ENCODE assay signal across 9 cellular contexts in genomic region chr16:4330277-4330882, GRCh38.
DNase-seq lines count a peak whose midpoint lies in the region; ATAC-seq and TF ChIP-seq lines count a peak whose summit lies in the region.
"Had no signal": no experiment of that assay in that cellular context is flagged by ENCODE, and none has a peak within 500 bp of the region (broad histone marks: within the 10 kb centered on the region; RNA-seq: fewer than 3 reads in every experiment).

No MANE protein-coding gene starts in this region.

- no peaks in the 10 kb centered on the region for H3K9me3 ChIP-seq in WERI-Rb-1 (ENCODE audit: severe bottlenecking)

- in situ Hi-C loops in brain microvascular endothelial cell (cut with HindIII; ENCODE audit: low pct_ligation_motif_present, low sequenced_read_pairs): no loop called here

- DNase-seq in NCI-H1417 (lab: John Stamatoyannopoulos, UW) (peak; percentile 12 to 63 (median 21)), NCI-H1417 treated with DMSO at 0.1 percent for 48 hours (lab: John Stamatoyannopoulos, UW) (no peak), WERI-Rb-1 (peak; percentile 77), brain microvascular endothelial cell (no peak), iPS-NIHi11 (ENCODE audit: low spot score) (peak; percentile 94)
- DNase-seq in stimulated activated CD4-positive, alpha-beta T cell treated with anti-CD3 and anti-CD28 coated beads, Interleukin-12 subunit alpha, Interleukin-12 subunit beta, amount 100 ng/mL, for 4 hours: peak; percentile 73

- H3K4me3 ChIP-seq in WERI-Rb-1 (ENCODE audit: low read depth, low read length) (no peak overlapping the region), brain microvascular endothelial cell (ENCODE audit: low read depth, low read length) (no peak overlapping the region)

- H3K27me3 ChIP-seq in WERI-Rb-1 (ENCODE audit: insufficient read depth, low read depth, severe bottlenecking): no peaks in the 10 kb centered on the region
- H3K27me3 ChIP-seq in brain microvascular endothelial cell (replicated peaks): no peaks in the 10 kb centered on the region

- ATAC-seq in GM21526 (IDR thresholded peaks at IDR 0.05; ENCODE audit: low FRiP score, unreplicated experiment): no peak

- H3K27ac ChIP-seq in WERI-Rb-1: no peak overlapping the region
- no peak overlapping the region for H3K27ac ChIP-seq in brain microvascular endothelial cell
- H3K27ac ChIP-seq: epithelial cell of prostate had no signal

- H3K36me3 ChIP-seq in WERI-Rb-1 (peaks cover 21% of the 10 kb centered on the region), brain microvascular endothelial cell (replicated peaks) (peaks cover 8% of the 10 kb centered on the region)

- TF ChIP-seq CTCF in LNCAP (IDR thresholded peaks at IDR 0.05) (peak; percentile 96), WERI-Rb-1 (IDR thresholded peaks at IDR 0.05; ENCODE audit: low read depth, low read length) (peak; percentile 94), brain microvascular endothelial cell (IDR thresholded peaks at IDR 0.05; ENCODE audit: low read depth, low read length, missing control alignments) (peak; percentile 99)

Comparison
In these comparisons a context has a peak if more than half of its experiments do, and no peak if none do; other contexts are left out.
1. DNase-seq: peak in NCI-H1417 (3 of 3), WERI-Rb-1 (single experiment), iPS-NIHi11 (single experiment) and stimulated activated CD4-positive, alpha-beta T cell treated with anti-CD3 and anti-CD28 coated beads, Interleukin-12 subunit alpha, Interleukin-12 subunit beta, amount 100 ng/mL, for 4 hours (single experiment); none in NCI-H1417 treated with DMSO at 0.1 percent for 48 hours (single experiment) and brain microvascular endothelial cell (single experiment).
2. Peak in every context shown above with its lines, with median percentiles within 50 percentile points of each other: CTCF ChIP-seq.